ENCODE assay signal across 15 cellular contexts in the genomic region with DNA sequence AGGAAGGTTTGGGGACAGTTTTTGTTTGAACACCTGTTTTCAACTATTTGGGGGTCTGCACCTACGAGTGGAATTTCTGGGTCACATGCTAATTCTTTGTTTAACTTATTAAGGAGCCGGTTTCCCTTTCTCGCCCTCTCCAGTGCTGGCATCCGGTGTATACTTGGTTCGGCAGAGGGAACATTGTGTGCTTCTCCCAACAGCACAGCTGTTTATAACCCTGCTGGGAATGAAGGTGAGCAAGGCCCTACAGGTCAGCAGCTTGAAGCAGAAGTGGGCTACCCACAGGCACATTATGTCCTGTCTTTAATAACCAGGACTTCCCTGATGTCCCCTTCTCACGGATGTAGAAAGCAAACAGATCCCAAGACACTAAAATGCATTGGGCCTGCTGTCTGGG.
DNase-seq lines count a peak whose midpoint lies in the region; TF ChIP-seq lines count a peak whose summit lies in the region.
"Had no signal": no experiment of that assay in that cellular context is flagged by ENCODE, and none has a peak within 500 bp of the region (broad histone marks: within the 10 kb centered on the region; RNA-seq: fewer than 3 reads in every experiment).

No MANE protein-coding gene starts in this region.

- peak overlapping the region; percentile 17; the same call in 1 of the 2 replicates for H3K27ac ChIP-seq in 22Rv1
- no peak overlapping the region for H3K27ac ChIP-seq in CD8-positive, alpha-beta memory T cell (ENCODE audit: low read depth, low read length)
- H3K27ac ChIP-seq in caudate nucleus (ENCODE audit: low read depth, low read length), result peak overlapping the region; percentile 18
- H3K27ac ChIP-seq in prostate gland, result peak overlapping the region; percentile 43 to 63
- H3K27ac ChIP-seq: epithelial cell of prostate had no signal

- intact Hi-C loops in prostate gland (cut with DNase I), result no loop called here

- CTCF ChIA-PET in CD8-positive, alpha-beta memory T cell (lab: Charles Lee), result no interaction called here

- no peak for TF ChIP-seq CTCF in 22Rv1 (IDR thresholded peaks at IDR 0.05)
- no peak for TF ChIP-seq CTCF in prostate gland (IDR thresholded peaks at IDR 0.05)

- H3K9me3 Mint-ChIP-seq in CD8-positive, alpha-beta memory T cell, result no peaks in the 10 kb centered on the region

- 17% methylated on average over 6 of the region's 6 CpGs for WGBS in prostate gland

- H3K4me3 ChIP-seq in CD8-positive, alpha-beta memory T cell (ENCODE audit: low read length), result no peak overlapping the region
- no peak overlapping the region for H3K4me3 ChIP-seq in prostate gland

- H3K4me3 Mint-ChIP-seq in CD8-positive, alpha-beta memory T cell, result no peak overlapping the region
- H3K4me3 Mint-ChIP-seq: naive B cell had no signal

- TF ChIP-seq POLR2A in prostate gland (IDR thresholded peaks at IDR 0.05), result no peak

- peaks cover 13 to 21% (median 18%) of the 10 kb centered on the region in 3 donors for H3K4me1 Mint-ChIP-seq in CD8-positive, alpha-beta memory T cell
- H3K4me1 Mint-ChIP-seq: naive B cell had no signal

- H3K27me3 Mint-ChIP-seq in CD8-positive, alpha-beta memory T cell, result peaks cover 0 to 1% of the 10 kb centered on the region in 2 donors

- no peaks in the 10 kb centered on the region for H3K36me3 ChIP-seq in CD8-positive, alpha-beta memory T cell (ENCODE audit: insufficient read depth, low read length)
- H3K36me3 ChIP-seq in prostate gland, result no peaks in the 10 kb centered on the region

- no peak for DNase-seq in CD8-positive, alpha-beta memory T cell
- DNase-seq in caudate nucleus (lab: John Stamatoyannopoulos, UW), result no peak
- DNase-seq in prostate gland (ENCODE audit: low spot score), result peak; percentile 66
- DNase-seq in KG1 (lab: John Stamatoyannopoulos, UW), result no peak
- no peak for DNase-seq in stimulated activated CD4-positive, alpha-beta T cell treated with anti-CD3 and anti-CD28 coated beads, Interleukin-2, amount 100 ng/mL, for 24 hours
- DNase-seq in retina, result no peak
- DNase-seq: BE2C, DMS153, glutamatergic neuron, naive B cell, NCI-H1417 treated with DMSO at 0.1 percent for 48 hours, NCI-H226, SIG-M5 had no signal

- no peaks in the 10 kb centered on the region for H3K27me3 ChIP-seq in CD8-positive, alpha-beta memory T cell (ENCODE audit: insufficient read depth, low read length, poor library complexity, severe bottlenecking)
- H3K27me3 ChIP-seq in prostate gland (replicated peaks; ENCODE audit: insufficient read depth), result no peaks in the 10 kb centered on the region
- H3K27me3 ChIP-seq: BE2C had no signal

- no peaks in the 10 kb centered on the region for H3K36me3 Mint-ChIP-seq in CD8-positive, alpha-beta memory T cell
- H3K36me3 Mint-ChIP-seq: naive B cell had no signal

- H3K27ac Mint-ChIP-seq in CD8-positive, alpha-beta memory T cell, result peak overlapping the region; percentile 14 to 95 (median 72)
- H3K27ac Mint-ChIP-seq: naive B cell had no signal

- POLR2A ChIA-PET in CD8-positive, alpha-beta memory T cell (lab: Charles Lee), result no interaction called here

- H3K4me1 ChIP-seq in CD8-positive, alpha-beta memory T cell (ENCODE audit: insufficient read depth, low read length), result peaks cover 17% of the 10 kb centered on the region
- no peaks in the 10 kb centered on the region for H3K4me1 ChIP-seq in prostate gland (replicated peaks)

- H3K9me3 ChIP-seq in CD8-positive, alpha-beta memory T cell (ENCODE audit: low read length), result no peaks in the 10 kb centered on the region
- no peaks in the 10 kb centered on the region for H3K9me3 ChIP-seq in prostate gland
- H3K9me3 ChIP-seq: BE2C had no signal
